ENCODE assay signal across 8 cellular contexts in the genomic region with DNA sequence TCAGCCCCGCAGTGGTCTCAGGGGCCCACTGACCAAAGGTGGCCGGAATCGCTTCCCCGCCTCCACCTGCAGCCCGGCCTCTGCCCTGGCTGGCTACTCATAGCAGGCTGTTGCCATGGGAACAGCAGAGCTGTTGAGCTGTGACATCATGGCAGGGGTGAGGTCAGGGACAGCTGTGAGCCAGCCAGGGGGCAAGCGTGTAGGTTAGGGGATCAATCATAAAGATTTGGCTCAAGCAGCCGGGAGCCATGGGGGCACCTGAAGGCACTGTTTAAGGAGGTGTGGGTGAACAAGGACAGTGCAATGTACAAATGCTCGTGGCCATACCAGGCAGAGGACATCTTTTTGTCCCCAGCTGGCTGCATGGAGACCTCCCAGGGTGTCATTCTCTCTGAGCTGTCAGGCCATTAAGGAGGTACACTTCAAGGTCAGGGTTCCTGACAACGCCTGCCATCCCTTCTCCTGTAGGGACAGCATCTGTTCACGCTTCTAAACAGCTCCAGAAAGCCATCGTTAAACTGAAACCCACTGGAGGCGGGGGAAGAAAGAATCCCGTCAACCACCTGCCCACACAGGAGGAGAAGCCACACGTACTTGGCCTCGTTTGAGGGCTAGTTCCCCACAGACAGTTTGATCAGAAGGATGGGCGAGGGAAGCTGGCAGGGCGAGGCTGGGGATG. TPM values are rescaled to one million over a fixed set of nuclear protein-coding genes. Genes with fewer than 3 reads are reported as not detected.
A peak's percentile ranks its signal among the peaks of the same experiment; 100 is the strongest.
DNase-seq lines count a peak whose midpoint lies in the region; ATAC-seq and TF ChIP-seq lines count a peak whose summit lies in the region.

A gene with protein sequence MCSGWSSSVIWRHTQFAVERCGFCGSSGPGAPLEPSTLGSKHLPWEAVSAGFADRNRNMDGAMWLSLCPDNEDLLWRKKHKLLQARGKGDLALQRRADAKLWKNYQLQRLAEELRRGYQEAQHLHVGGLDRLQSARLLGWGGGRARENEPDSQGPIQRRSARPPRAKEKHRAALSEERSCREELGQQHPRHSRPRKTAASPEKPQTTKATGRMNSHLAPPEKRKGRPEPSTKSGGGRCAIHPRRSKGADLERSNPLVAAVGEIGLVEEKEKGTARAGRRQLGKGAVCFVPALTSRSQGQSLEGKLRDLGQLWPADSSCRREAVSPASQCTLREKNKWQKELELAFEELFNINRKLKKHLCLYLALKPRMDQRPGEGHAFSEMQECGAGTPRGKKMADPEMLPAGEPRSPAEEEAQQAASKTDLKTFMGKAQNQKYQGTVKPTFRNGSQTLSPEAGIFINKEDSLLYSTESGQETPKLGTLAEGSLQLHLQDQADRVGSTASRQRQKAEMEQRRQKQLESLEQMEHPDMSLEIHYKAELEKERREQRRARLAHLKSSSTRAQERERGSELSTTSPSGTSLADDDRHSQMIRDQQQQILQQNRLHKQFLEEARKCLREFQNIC (minus strand): TSS at position 101 of the 679 bp plus-strand sequence. CDS start 1,373 bp downstream, outside the sequence.

- peaks cover 3 to 38% (median 11%) of the 10 kb centered on the region in 4 donors for H3K36me3 ChIP-seq in stomach

- H3K9me3 Mint-ChIP-seq in activated CD4-positive, alpha-beta T cell treated with anti-CD3 and anti-CD28 coated beads, Interleukin-2, amount 10 ng/mL, durations not matched to agents 7 days and 5 days: no peaks in the 10 kb centered on the region
- no peaks in the 10 kb centered on the region for H3K9me3 Mint-ChIP-seq in stimulated activated effector memory CD8-positive, alpha-beta T cell treated with anti-CD3 and anti-CD28 coated beads, Interleukin-12 subunit alpha, Interleukin-12 subunit beta, amount 100 ng/mL, for 72 hours

- POLR2A ChIA-PET in activated CD4-positive, alpha-beta T cell treated with anti-CD3 and anti-CD28 coated beads, Interleukin-2, amount 10 ng/mL, durations not matched to agents 7 days and 5 days (lab: Charles Lee): no interaction called here

- WGBS in stomach, 5 donors: 73 to 85% (median 78%) methylated on average over 15 to 17 of the region's 17 CpGs

- CTCF ChIA-PET in activated CD4-positive, alpha-beta T cell treated with anti-CD3 and anti-CD28 coated beads, Interleukin-2, amount 10 ng/mL, durations not matched to agents 7 days and 5 days (lab: Charles Lee): interaction anchor here (0.6 to 1.5 kb wide), 5 partner anchors 8 to 38 kb away, joined by 3 to 4 read pairs (median 4); no protein-coding TSS in a partner anchor

- intact Hi-C loops in stomach (cut with DNase I; ENCODE audit: low total_unique reads): no loop called here

- no peak within 1 kb of the TSS for H3K27ac Mint-ChIP-seq in activated CD4-positive, alpha-beta T cell treated with anti-CD3 and anti-CD28 coated beads, Interleukin-2, amount 10 ng/mL, durations not matched to agents 7 days and 5 days
- H3K27ac Mint-ChIP-seq in stimulated activated effector memory CD8-positive, alpha-beta T cell treated with anti-CD3 and anti-CD28 coated beads, Interleukin-12 subunit alpha, Interleukin-12 subunit beta, amount 100 ng/mL, for 72 hours: peak within 1 kb of the TSS; percentile 89

- no peak for TF ChIP-seq EP300 in stomach (IDR thresholded peaks at IDR 0.05)

- peaks cover 9 to 66% (median 47%) of the 10 kb centered on the region in 4 donors for H3K4me1 ChIP-seq in stomach

- H3K27me3 ChIP-seq in stomach: no peaks in the 10 kb centered on the region

- H3K4me3 Mint-ChIP-seq in activated CD4-positive, alpha-beta T cell treated with anti-CD3 and anti-CD28 coated beads, Interleukin-2, amount 10 ng/mL, durations not matched to agents 7 days and 5 days: no peak within 1 kb of the TSS
- H3K4me3 Mint-ChIP-seq in stimulated activated effector memory CD8-positive, alpha-beta T cell treated with anti-CD3 and anti-CD28 coated beads, Interleukin-12 subunit alpha, Interleukin-12 subunit beta, amount 100 ng/mL, for 72 hours: peak within 1 kb of the TSS; percentile 53

- H3K4me1 Mint-ChIP-seq in activated CD4-positive, alpha-beta T cell treated with anti-CD3 and anti-CD28 coated beads, Interleukin-2, amount 10 ng/mL, durations not matched to agents 7 days and 5 days: peaks cover 10% of the 10 kb centered on the region
- H3K4me1 Mint-ChIP-seq in stimulated activated effector memory CD8-positive, alpha-beta T cell treated with anti-CD3 and anti-CD28 coated beads, Interleukin-12 subunit alpha, Interleukin-12 subunit beta, amount 100 ng/mL, for 72 hours: peaks cover 17% of the 10 kb centered on the region

- peak within 1 kb of the TSS in 1 of 5 donors; percentile 29 for H3K27ac ChIP-seq in stomach

- H3K4me3 ChIP-seq in fibroblast of mammary gland (ENCODE audit: control insufficient read depth, low read depth, low read length): no peak within 1 kb of the TSS
- H3K4me3 ChIP-seq in stomach: no peak within 1 kb of the TSS

- ATAC-seq in stimulated activated effector memory CD8-positive, alpha-beta T cell treated with anti-CD3 and anti-CD28 coated beads, Interleukin-12 subunit alpha, Interleukin-12 subunit beta, amount 100 ng/mL, for 72 hours: peak; percentile 85
- ATAC-seq in GM18498 (IDR thresholded peaks at IDR 0.05; ENCODE audit: unreplicated experiment): no peak

- H3K27me3 Mint-ChIP-seq in activated CD4-positive, alpha-beta T cell treated with anti-CD3 and anti-CD28 coated beads, Interleukin-2, amount 10 ng/mL, durations not matched to agents 7 days and 5 days: no peaks in the 10 kb centered on the region

- no peaks in the 10 kb centered on the region for H3K36me3 Mint-ChIP-seq in activated CD4-positive, alpha-beta T cell treated with anti-CD3 and anti-CD28 coated beads, Interleukin-2, amount 10 ng/mL, durations not matched to agents 7 days and 5 days (ENCODE audit: low read depth)
- H3K36me3 Mint-ChIP-seq in stimulated activated effector memory CD8-positive, alpha-beta T cell treated with anti-CD3 and anti-CD28 coated beads, Interleukin-12 subunit alpha, Interleukin-12 subunit beta, amount 100 ng/mL, for 72 hours: peaks cover 5% of the 10 kb centered on the region

- no peaks in the 10 kb centered on the region for H3K9me3 ChIP-seq in stomach

- TF ChIP-seq POLR2A in stomach (IDR thresholded peaks at IDR 0.05): no peak

- no peak for TF ChIP-seq CTCF in fibroblast of mammary gland (conservative IDR thresholded peaks at IDR 0.05; ENCODE audit: control insufficient read depth, insufficient read depth, low read depth, low read length)
- no peak for TF ChIP-seq CTCF in stomach (IDR thresholded peaks at IDR 0.05)

- DNase-seq in activated CD4-positive, alpha-beta T cell treated with anti-CD3 and anti-CD28 coated beads, Interleukin-2, amount 50 U/mL, for 48 hours: peak; percentile 32 to 49
- no peak for DNase-seq in activated CD4-positive, alpha-beta T cell treated with anti-CD3 and anti-CD28 coated beads, Interleukin-2, amount 10 ng/mL, durations not matched to agents 7 days and 5 days
- DNase-seq in SHP77 treated with DMSO at 0.1 percent for 48 hours (lab: John Stamatoyannopoulos, UW) (peak; percentile 74), fibroblast of mammary gland (ENCODE audit: low read depth) (peak; percentile 69), stomach (no peak), SK-N-DZ (ENCODE audit: low spot score) (no peak)
- peak; percentile 17 to 56 for DNase-seq in stimulated activated effector memory CD8-positive, alpha-beta T cell treated with anti-CD3 and anti-CD28 coated beads, Interleukin-12 subunit alpha, Interleukin-12 subunit beta, amount 100 ng/mL, for 72 hours (ENCODE audit: low spot score in 2 of 2)

RNA-seq across cellular contexts. Expression of the gene that starts here (rescaled TPM):
- under 1 TPM in 1 of 2 experiments, not detected in 1; 0.10 TPM for total RNA-seq in activated CD4-positive, alpha-beta T cell treated with anti-CD3 and anti-CD28 coated beads, Interleukin-2, amount 10 ng/mL, durations not matched to agents 7 days and 5 days
- total RNA-seq in stomach: 10 to 100 TPM in 2 of 5 donors, 1 to 10 TPM in 3; 4.2 to 23.9 (median 7.1) TPM
- polyA plus RNA-seq in stomach: under 1 TPM in 2 of 3 donors, not detected in 1; 0.31 to 0.40 TPM
- not detected in 2 replicates for polyA plus RNA-seq in SK-N-DZ (2014; cell fraction: cytosol; rRNA removed)
- 0.36 TPM in 1 of 2 replicates, not detected in the other for polyA plus RNA-seq in SK-N-DZ (2014; cell fraction: nucleus; rRNA removed)

Comparison
In these comparisons a context has a peak if more than half of its experiments do, and no peak if none do; other contexts are left out.
1. RNA of the gene that starts here (total RNA-seq): 4.2 to 23.9 TPM in stomach; 0.10 TPM in activated CD4-positive, alpha-beta T cell treated with anti-CD3 and anti-CD28 coated beads, Interleukin-2, amount 10 ng/mL, durations not matched to agents 7 days and 5 days; every median in the first group is over 4 times any median in the second.
2. DNase-seq: peak in activated CD4-positive, alpha-beta T cell treated with anti-CD3 and anti-CD28 coated beads, Interleukin-2, amount 50 U/mL, for 48 hours (2 of 2), SHP77 treated with DMSO at 0.1 percent for 48 hours (single experiment), fibroblast of mammary gland (single experiment) and stimulated activated effector memory CD8-positive, alpha-beta T cell treated with anti-CD3 and anti-CD28 coated beads, Interleukin-12 subunit alpha, Interleukin-12 subunit beta, amount 100 ng/mL, for 72 hours (2 of 2); none in activated CD4-positive, alpha-beta T cell treated with anti-CD3 and anti-CD28 coated beads, Interleukin-2, amount 10 ng/mL, durations not matched to agents 7 days and 5 days (single experiment), stomach (single experiment) and SK-N-DZ (single experiment).